ENCODE assay signal across 10 cellular contexts in genomic region chr1:201676061-201676644, GRCh38.
DNase-seq lines count a peak whose midpoint lies in the region; ATAC-seq and TF ChIP-seq lines count a peak whose summit lies in the region.
"Had no signal": no experiment of that assay in that cellular context is flagged by ENCODE, and none has a peak within 500 bp of the region (broad histone marks: within the 10 kb centered on the region; RNA-seq: fewer than 3 reads in every experiment).

No MANE protein-coding gene starts in this region.

- H3K27ac Mint-ChIP-seq in glutamatergic neuron (ENCODE audit: unreplicated experiment), result no peak overlapping the region

- H3K9me3 Mint-ChIP-seq in glutamatergic neuron (ENCODE audit: unreplicated experiment), result peaks cover 29% of the 10 kb centered on the region

- H3K4me2 ChIP-seq in SK-N-SH, result peak overlapping the region; percentile 77

- H3K36me3 Mint-ChIP-seq in glutamatergic neuron (ENCODE audit: unreplicated experiment), result no peaks in the 10 kb centered on the region

- H3K27me3 ChIP-seq in SK-N-SH (ENCODE audit: insufficient read depth), result no peaks in the 10 kb centered on the region

- peak; percentile 52 for DNase-seq in H4 (ENCODE audit: low spot score)
- DNase-seq in SK-N-SH, result no peak
- no peak for DNase-seq in glutamatergic neuron
- peak; percentile 65 for DNase-seq in sciatic nerve (ENCODE audit: low spot score)
- no peak for DNase-seq in LoVo (ENCODE audit: low spot score)
- no peak for DNase-seq in germinal center (ENCODE audit: low spot score)
- DNase-seq in putamen (ENCODE audit: low spot score), result no peak
- DNase-seq: activated T-cell treated with anti-CD3 and anti-CD28 coated beads for 4 hours; stimulated activated CD4-positive, alpha-beta T cell treated with anti-CD3 and anti-CD28 coated beads, Interleukin-1b, Interleukin-23, amount 100 ng/mL, for 48 hours had no signal

- peak overlapping the region; percentile 72 to 82 for H3K27ac ChIP-seq in SK-N-SH (ENCODE audit: low read depth in 2 of 2, low read length in 1 of 2)

- no peak for TF ChIP-seq EP300 in SK-N-SH (IDR thresholded peaks at IDR 0.05; ENCODE audit: borderline replicate concordance in 1 of 2, low read depth in 1 of 2, low read length in 1 of 2)

- peak overlapping the region; percentile 28; the same call in 1 of the 2 replicates for H3K9ac ChIP-seq in SK-N-SH

- peaks cover 99% of the 10 kb centered on the region for H4K20me1 ChIP-seq in SK-N-SH (ENCODE audit: insufficient read depth)

- CTCF ChIA-PET in SK-N-SH (lab: Yijun Ruan, JAX), result interaction anchor here (1.0 to 1.7 kb wide), 4 partner anchors 19 to 116 kb away, joined by 4 to 9 read pairs (median 6); no protein-coding TSS in a partner anchor

- no peaks in the 10 kb centered on the region for H3K9me3 ChIP-seq in SK-N-SH

- no peak overlapping the region for H3K4me3 ChIP-seq in SK-N-SH (ENCODE audit: low read depth in 2 of 2, low read length in 1 of 2)

- H3K4me3 Mint-ChIP-seq in glutamatergic neuron (ENCODE audit: unreplicated experiment), result peak overlapping the region; percentile 61

- no peak for TF ChIP-seq CTCF in SK-N-SH (IDR thresholded peaks at IDR 0.05)
- no peak for TF ChIP-seq CTCF in glutamatergic neuron (IDR thresholded peaks at IDR 0.05; ENCODE audit: partially characterized antibody, unreplicated experiment)

- POLR2A ChIA-PET in SK-N-SH (lab: Yijun Ruan, JAX), result no interaction called here

- peaks cover 73% of the 10 kb centered on the region for H3K4me1 Mint-ChIP-seq in glutamatergic neuron (ENCODE audit: low read depth, unreplicated experiment)

- peak; percentile 83 for ATAC-seq in sciatic nerve
- no peak for ATAC-seq in GM18870 (IDR thresholded peaks at IDR 0.05; ENCODE audit: unreplicated experiment)

- no peaks in the 10 kb centered on the region for H3K9me2 ChIP-seq in SK-N-SH

- TF ChIP-seq RAD21 in SK-N-SH (IDR thresholded peaks at IDR 0.05; ENCODE audit: low read length), result no peak

- peaks cover 6 to 39% of the 10 kb centered on the region in 2 experiments for H3K36me3 ChIP-seq in SK-N-SH (replicated peaks in 1 of 2; ENCODE audit: control insufficient read depth in 1 of 2, insufficient read depth in 2 of 2, low read length in 1 of 2)

- intact Hi-C loops in sciatic nerve (cut with DNase I), result no loop called here

- peaks cover 24 to 38% of the 10 kb centered on the region in 2 experiments for H3K4me1 ChIP-seq in SK-N-SH (ENCODE audit: control insufficient read depth in 1 of 2, insufficient read depth in 2 of 2, low read depth in 1 of 2, low read length in 1 of 2)

- 38% methylated on average over 7 of the region's 7 CpGs for WGBS in SK-N-SH (ENCODE audit: low lambda C conversion rate)

- no peak overlapping the region for H2AFZ ChIP-seq in SK-N-SH (ENCODE audit: low read depth)

- peaks cover 41% of the 10 kb centered on the region for H3F3A ChIP-seq in SK-N-SH (replicated peaks; ENCODE audit: insufficient read depth)

- H3K79me2 ChIP-seq in SK-N-SH (ENCODE audit: insufficient read depth), result peaks cover 100% of the 10 kb centered on the region

- peaks cover 17% of the 10 kb centered on the region for H3K27me3 Mint-ChIP-seq in glutamatergic neuron (ENCODE audit: unreplicated experiment)

TF ChIP-seq in SK-N-SH, 30 proteins besides CTCF, POLR2A, EP300 and RAD21:
- TF ChIP-seq TCF12 (IDR thresholded peaks at IDR 0.05), result peak; percentile 42
- no peak for TF ChIP-seq FOXM1 (IDR thresholded peaks at IDR 0.05; ENCODE audit: low read depth)
- TF ChIP-seq NFIC (IDR thresholded peaks at IDR 0.05; ENCODE audit: borderline replicate concordance), result 0 out of 2 replicates have a peak, but pooled peaks have one; percentile 3

Comparison
In these comparisons a context has a peak if more than half of its experiments do, and no peak if none do; other contexts are left out.
1. DNase-seq: peak in H4 (single experiment) and sciatic nerve (single experiment); none in SK-N-SH (single experiment), glutamatergic neuron (single experiment), LoVo (single experiment), germinal center (single experiment) and putamen (single experiment).